In the genomic region with DNA sequence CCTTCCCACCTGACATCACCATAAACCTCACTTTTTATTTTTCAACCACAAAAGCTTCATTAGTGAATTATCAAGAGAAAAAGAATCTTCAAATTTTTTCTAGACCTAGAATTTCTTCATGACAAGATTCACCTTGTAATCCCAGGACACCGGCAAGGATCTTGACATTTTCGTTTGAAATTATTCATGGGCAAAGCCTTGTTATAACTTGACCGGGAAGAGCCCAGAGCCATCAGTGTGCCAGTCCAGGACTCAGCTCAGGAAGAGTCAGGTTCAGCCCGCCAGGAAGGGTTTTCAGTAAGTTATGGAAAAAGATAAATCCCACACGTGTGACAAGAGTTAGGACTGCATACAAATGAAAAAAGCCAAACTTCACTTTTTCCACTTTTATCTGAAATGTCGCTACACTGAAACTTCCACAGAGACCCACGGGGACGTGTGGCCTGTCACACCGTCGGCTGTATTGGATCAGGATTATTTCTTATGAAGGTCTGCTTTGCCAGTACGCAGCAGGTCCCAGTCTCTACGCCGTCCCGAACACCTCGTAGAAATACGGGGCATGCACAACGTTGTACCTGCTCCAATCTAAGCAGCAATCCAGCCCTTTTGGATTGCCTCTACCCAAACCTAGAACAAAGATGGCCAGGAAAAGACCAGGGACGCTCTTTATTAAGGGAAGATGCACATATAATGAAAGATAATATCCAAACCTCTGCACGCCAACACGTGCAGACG, we compare ENCODE assay signal across 8 cellular contexts. TPM values are rescaled to one million over a fixed set of nuclear protein-coding genes. Genes with fewer than 3 reads are reported as not detected.
DNase-seq lines count a peak whose midpoint lies in the region; ATAC-seq and TF ChIP-seq lines count a peak whose summit lies in the region.

No MANE protein-coding gene starts in this region.

- no peaks in the 10 kb centered on the region for H3K79me2 ChIP-seq in DND-41 (ENCODE audit: insufficient read depth, low read length)
- H3K79me2 ChIP-seq in fibroblast of lung (ENCODE audit: control insufficient read depth, insufficient read depth, low read length), result peaks cover 62% of the 10 kb centered on the region

- H3K27me3 ChIP-seq in DND-41 (ENCODE audit: insufficient read depth, low read length, poor library complexity) (no peaks in the 10 kb centered on the region), SJCRH30 (no peaks in the 10 kb centered on the region), fibroblast of lung (ENCODE audit: control insufficient read depth, insufficient read depth, low read length) (no peaks in the 10 kb centered on the region), ovary (no peaks in the 10 kb centered on the region)

- H3K9ac ChIP-seq in DND-41 (ENCODE audit: low read depth, low read length), result peak overlapping the region; percentile 67; the same call in 1 of the 2 replicates
- peak overlapping the region; percentile 88 for H3K9ac ChIP-seq in fibroblast of lung (ENCODE audit: insufficient read depth, low read length)

- intact Hi-C loops in ovary (cut with DNase I), result loop anchor here in 2 of 4 donors (10.0 kb wide), 1 partner anchor 164 kb away; no protein-coding TSS in a partner anchor

- no peak for TF ChIP-seq CTCF in DND-41 (IDR thresholded peaks at IDR 0.05; ENCODE audit: borderline replicate concordance, extremely low read depth, low read length, poor library complexity, severe bottlenecking)
- TF ChIP-seq CTCF in fibroblast of lung (conservative IDR thresholded peaks at IDR 0.05 in 1 of 2, IDR thresholded peaks at IDR 0.05 in 1 of 2; ENCODE audit: low read depth in 1 of 2, low read length in 2 of 2), result no peak
- TF ChIP-seq CTCF in ovary (IDR thresholded peaks at IDR 0.05), result no peak

- ATAC-seq in DND-41 (ENCODE audit: insufficient read depth, low read depth) (no peak), HG02642 (IDR thresholded peaks at IDR 0.05; ENCODE audit: poor library complexity, unreplicated experiment) (no peak)

- 56 to 59% (median 56%) methylated on average over 21 of the region's 21 CpGs for WGBS in ovary, 3 donors

- H3K9me3 ChIP-seq in DND-41 (ENCODE audit: insufficient read depth, low read length, severe bottlenecking) (no peaks in the 10 kb centered on the region), SJCRH30 (replicated peaks) (no peaks in the 10 kb centered on the region), fibroblast of lung (ENCODE audit: control insufficient read depth, insufficient read depth, low read depth, low read length) (no peaks in the 10 kb centered on the region), ovary (no peaks in the 10 kb centered on the region)

- TF ChIP-seq POLR2A in ovary (IDR thresholded peaks at IDR 0.05), result no peak

- peak overlapping the region; percentile 68 for H3K4me2 ChIP-seq in DND-41 (ENCODE audit: insufficient read depth, low read length)
- H3K4me2 ChIP-seq in fibroblast of lung (ENCODE audit: extremely low read depth, insufficient read depth, low read length), result peak overlapping the region; percentile 92

- H3K4me1 ChIP-seq in DND-41 (ENCODE audit: insufficient read depth, low read length) (peaks cover 40% of the 10 kb centered on the region), SJCRH30 (peaks cover 17% of the 10 kb centered on the region; the same call in 1 of the 2 replicates), fibroblast of lung (ENCODE audit: control insufficient read depth, extremely low read depth, insufficient read depth, low read length) (peaks cover 19% of the 10 kb centered on the region), ovary (ENCODE audit: insufficient read depth) (peaks cover 10% of the 10 kb centered on the region)

- H2AFZ ChIP-seq in DND-41 (ENCODE audit: low read depth, low read length), result peak overlapping the region; percentile 76
- H2AFZ ChIP-seq in fibroblast of lung (ENCODE audit: low read length), result no peak overlapping the region

- H3K27ac ChIP-seq in DND-41 (ENCODE audit: low read length), result no peak overlapping the region
- H3K27ac ChIP-seq in SJCRH30, result peak overlapping the region; percentile 81
- H3K27ac ChIP-seq in fibroblast of lung (ENCODE audit: insufficient read depth, low read length), result peak overlapping the region; percentile 80
- peak overlapping the region; percentile 82 to 89 for H3K27ac ChIP-seq in ovary

- H3K4me3 ChIP-seq in DND-41 (ENCODE audit: low read depth in 1 of 2, low read length in 2 of 2) (peak overlapping the region in 1 of 2 experiments; percentile 65; a peak in 2 of 4 replicates), SJCRH30 (peak overlapping the region; percentile 99), fibroblast of lung (replicated peaks in 1 of 4; ENCODE audit: control extremely low read depth in 1 of 4, insufficient read depth in 1 of 4, low read depth in 3 of 4, low read length in 4 of 4) (peak overlapping the region; percentile 73 to 87 (median 78)), ovary (peak overlapping the region; percentile 73)

- no peak for DNase-seq in DND-41
- DNase-seq in SJCRH30, result no peak
- DNase-seq in fibroblast of lung (ENCODE audit: low read depth in 2 of 2), result no peak
- DNase-seq in ovary, result no peak
- no peak for DNase-seq in NOMO-1 treated with dmso at 0.1 percent for 144 hours (lab: John Stamatoyannopoulos, UW; ENCODE audit: unreplicated experiment)
- DNase-seq in NCI-H524 (lab: John Stamatoyannopoulos, UW), result no peak
- DNase-seq in middle frontal gyrus (ENCODE audit: extremely low spot score, low spot score), result no peak

- H3K36me3 ChIP-seq in DND-41 (ENCODE audit: insufficient read depth, low read length), result no peaks in the 10 kb centered on the region
- H3K36me3 ChIP-seq in SJCRH30, result peaks cover 10% of the 10 kb centered on the region; the same call in 1 of the 2 replicates
- peaks cover 12% of the 10 kb centered on the region for H3K36me3 ChIP-seq in fibroblast of lung (ENCODE audit: control insufficient read depth, insufficient read depth, low read length)
- no peaks in the 10 kb centered on the region for H3K36me3 ChIP-seq in ovary

- H4K20me1 ChIP-seq in DND-41 (ENCODE audit: insufficient read depth, low read length) (no peaks in the 10 kb centered on the region), fibroblast of lung (ENCODE audit: control insufficient read depth, extremely low read depth, insufficient read depth, low read length) (no peaks in the 10 kb centered on the region)

- TF ChIP-seq EP300 in ovary (IDR thresholded peaks at IDR 0.05), result no peak

RNA-seq across cellular contexts. Expression of a gene that starts 1.0 kb away (rescaled TPM):
- 13.2 and 13.8 TPM in 2 replicates for total RNA-seq in SJCRH30 (2014; rRNA removed; shearing (Covaris generic))
- total RNA-seq in fibroblast of lung (50.8 and 234 TPM in 2 replicates), ovary (100 to 1,000 TPM in 4 of 7 donors, 10 to 100 TPM in 3; 38.5 to 365 (median 112) TPM)
- polyA plus RNA-seq in fibroblast of lung (269 and 400 TPM in 2 replicates), ovary (10 to 100 TPM; 29.0 to 32.4 TPM)
- polyA plus RNA-seq in fibroblast of lung (2012), result 178 and 273 TPM in 2 replicates
- 417 and 423 TPM in 2 replicates for polyA minus RNA-seq in fibroblast of lung (ENCODE audit: low replicate concordance)
